In the genomic region with DNA sequence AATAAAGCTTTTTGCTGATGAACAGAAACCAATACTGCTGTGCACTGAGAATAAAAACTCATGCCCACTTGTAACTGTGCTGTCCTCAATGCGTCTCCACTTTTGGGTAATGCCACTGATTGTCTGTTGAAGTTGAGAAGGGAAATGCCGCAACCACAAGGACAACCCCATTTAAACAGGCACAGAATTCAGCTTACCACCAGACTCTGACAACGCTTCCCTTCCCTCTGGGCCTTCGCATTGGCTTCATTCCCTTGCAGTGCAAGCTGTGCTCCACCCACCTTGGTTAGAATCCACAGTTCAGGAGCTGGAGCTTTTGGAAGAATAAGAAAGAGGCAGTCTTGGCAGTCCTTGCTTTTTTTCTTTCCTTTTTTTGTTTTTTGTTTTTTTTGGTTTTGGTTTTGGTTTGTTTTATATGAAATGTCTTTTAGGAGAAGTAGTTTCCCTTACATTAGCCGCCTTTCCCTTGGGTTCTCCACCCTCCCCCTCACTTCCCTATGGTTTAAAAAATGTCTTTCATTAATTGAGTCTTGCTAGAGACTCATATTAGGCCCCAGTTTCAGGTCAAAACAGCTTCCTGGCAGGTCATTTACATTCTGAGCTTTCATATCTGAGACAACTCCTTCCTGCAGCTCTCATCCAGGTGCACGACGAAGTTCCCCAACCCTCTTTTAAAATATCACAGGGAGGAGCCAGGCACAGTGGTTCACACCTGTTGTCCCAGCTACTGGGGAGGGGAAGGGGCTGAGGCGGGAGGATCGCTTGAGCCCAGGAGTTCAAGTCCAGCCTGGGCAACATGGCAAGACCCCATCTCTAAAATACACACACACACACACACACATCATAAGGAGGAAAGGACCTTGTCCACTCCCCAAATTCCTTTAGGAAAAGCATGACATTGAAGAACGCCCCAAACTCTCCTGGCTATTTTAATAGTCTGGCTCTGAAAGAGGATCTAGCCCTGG, we compare ENCODE assay signal across 1 cellular context.
TF ChIP-seq lines count a peak whose summit lies in the region.

No MANE protein-coding gene starts in this region.

TF ChIP-seq in GM12878, 131 proteins besides CTCF, POLR2A, EP300 and RAD21:
- TF ChIP-seq IKZF2 (IDR thresholded peaks at IDR 0.05): peak in 1 of 2 experiments; percentile 27; a peak in 1 of 4 replicates
- TF ChIP-seq E2F4 (IDR thresholded peaks at IDR 0.05; ENCODE audit: low read depth, low read length): no peak
- TF ChIP-seq POLR2AphosphoS5 (IDR thresholded peaks at IDR 0.05; ENCODE audit: low read length): no peak
- TF ChIP-seq HCFC1 (IDR thresholded peaks at IDR 0.05; ENCODE audit: low read length): no peak
- TF ChIP-seq HDGF (IDR thresholded peaks at IDR 0.05): no peak
- TF ChIP-seq CHD2 (IDR thresholded peaks at IDR 0.05; ENCODE audit: borderline replicate concordance, low read depth, low read length): no peak
- TF ChIP-seq EED (IDR thresholded peaks at IDR 0.05; ENCODE audit: low read depth): peak; percentile 29; the same call in 1 of the 2 replicates
- TF ChIP-seq, protein P1, sequence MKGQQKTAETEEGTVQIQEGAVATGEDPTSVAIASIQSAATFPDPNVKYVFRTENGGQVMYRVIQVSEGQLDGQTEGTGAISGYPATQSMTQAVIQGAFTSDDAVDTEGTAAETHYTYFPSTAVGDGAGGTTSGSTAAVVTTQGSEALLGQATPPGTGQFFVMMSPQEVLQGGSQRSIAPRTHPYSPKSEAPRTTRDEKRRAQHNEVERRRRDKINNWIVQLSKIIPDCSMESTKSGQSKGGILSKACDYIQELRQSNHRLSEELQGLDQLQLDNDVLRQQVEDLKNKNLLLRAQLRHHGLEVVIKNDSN (IDR thresholded peaks at IDR 0.05; ENCODE audit: borderline replicate concordance, extremely low read length, insufficient read depth, low read depth, low read length): no peak
- TF ChIP-seq, protein P2, sequence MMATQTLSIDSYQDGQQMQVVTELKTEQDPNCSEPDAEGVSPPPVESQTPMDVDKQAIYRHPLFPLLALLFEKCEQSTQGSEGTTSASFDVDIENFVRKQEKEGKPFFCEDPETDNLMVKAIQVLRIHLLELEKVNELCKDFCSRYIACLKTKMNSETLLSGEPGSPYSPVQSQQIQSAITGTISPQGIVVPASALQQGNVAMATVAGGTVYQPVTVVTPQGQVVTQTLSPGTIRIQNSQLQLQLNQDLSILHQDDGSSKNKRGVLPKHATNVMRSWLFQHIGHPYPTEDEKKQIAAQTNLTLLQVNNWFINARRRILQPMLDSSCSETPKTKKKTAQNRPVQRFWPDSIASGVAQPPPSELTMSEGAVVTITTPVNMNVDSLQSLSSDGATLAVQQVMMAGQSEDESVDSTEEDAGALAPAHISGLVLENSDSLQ (IDR thresholded peaks at IDR 0.05): peak; percentile 16; the same call in 1 of the 2 replicates
- no peak for TF ChIP-seq BRCA1 (IDR thresholded peaks at IDR 0.05; ENCODE audit: low read depth, low read length)
- TF ChIP-seq SUZ12 (IDR thresholded peaks at IDR 0.05; ENCODE audit: unreplicated experiment): no peak
- peak; percentile 75 for TF ChIP-seq RUNX3 (IDR thresholded peaks at IDR 0.05; ENCODE audit: low read length)
- TF ChIP-seq ZBTB11 (CRISPR knock-in tag; IDR thresholded peaks at IDR 0.05): no peak
- TF ChIP-seq, protein P3, sequence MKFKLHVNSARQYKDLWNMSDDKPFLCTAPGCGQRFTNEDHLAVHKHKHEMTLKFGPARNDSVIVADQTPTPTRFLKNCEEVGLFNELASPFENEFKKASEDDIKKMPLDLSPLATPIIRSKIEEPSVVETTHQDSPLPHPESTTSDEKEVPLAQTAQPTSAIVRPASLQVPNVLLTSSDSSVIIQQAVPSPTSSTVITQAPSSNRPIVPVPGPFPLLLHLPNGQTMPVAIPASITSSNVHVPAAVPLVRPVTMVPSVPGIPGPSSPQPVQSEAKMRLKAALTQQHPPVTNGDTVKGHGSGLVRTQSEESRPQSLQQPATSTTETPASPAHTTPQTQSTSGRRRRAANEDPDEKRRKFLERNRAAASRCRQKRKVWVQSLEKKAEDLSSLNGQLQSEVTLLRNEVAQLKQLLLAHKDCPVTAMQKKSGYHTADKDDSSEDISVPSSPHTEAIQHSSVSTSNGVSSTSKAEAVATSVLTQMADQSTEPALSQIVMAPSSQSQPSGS (IDR thresholded peaks at IDR 0.05; ENCODE audit: low read length): no peak
- no peak for TF ChIP-seq ZNF217 (IDR thresholded peaks at IDR 0.05)
- TF ChIP-seq, protein P4, sequence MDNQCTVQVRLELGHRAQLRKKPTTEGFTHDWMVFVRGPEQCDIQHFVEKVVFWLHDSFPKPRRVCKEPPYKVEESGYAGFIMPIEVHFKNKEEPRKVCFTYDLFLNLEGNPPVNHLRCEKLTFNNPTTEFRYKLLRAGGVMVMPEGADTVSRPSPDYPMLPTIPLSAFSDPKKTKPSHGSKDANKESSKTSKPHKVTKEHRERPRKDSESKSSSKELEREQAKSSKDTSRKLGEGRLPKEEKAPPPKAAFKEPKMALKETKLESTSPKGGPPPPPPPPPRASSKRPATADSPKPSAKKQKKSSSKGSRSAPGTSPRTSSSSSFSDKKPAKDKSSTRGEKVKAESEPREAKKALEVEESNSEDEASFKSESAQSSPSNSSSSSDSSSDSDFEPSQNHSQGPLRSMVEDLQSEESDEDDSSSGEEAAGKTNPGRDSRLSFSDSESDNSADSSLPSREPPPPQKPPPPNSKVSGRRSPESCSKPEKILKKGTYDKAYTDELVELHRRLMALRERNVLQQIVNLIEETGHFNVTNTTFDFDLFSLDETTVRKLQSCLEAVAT (IDR thresholded peaks at IDR 0.05): no peak
- TF ChIP-seq IRF4 (IDR thresholded peaks at IDR 0.05; ENCODE audit: low read depth, low read length): no peak
- TF ChIP-seq BCLAF1 (IDR thresholded peaks at IDR 0.05): no peak
- TF ChIP-seq NR2C2 (IDR thresholded peaks at IDR 0.05; ENCODE audit: borderline replicate concordance, control insufficient read depth, insufficient read length, low read depth): no peak
- TF ChIP-seq ASH2L (IDR thresholded peaks at IDR 0.05; ENCODE audit: borderline replicate concordance, low read depth): no peak
- no peak for TF ChIP-seq TCF3 (IDR thresholded peaks at IDR 0.05; ENCODE audit: borderline replicate concordance, insufficient read depth, low read depth, low read length)
- no peak for TF ChIP-seq MEF2B (IDR thresholded peaks at IDR 0.05; ENCODE audit: partially characterized antibody, poor library complexity, severe bottlenecking)
- no peak for TF ChIP-seq PRDM15 (CRISPR knock-in tag; IDR thresholded peaks at IDR 0.05)
- TF ChIP-seq FOXM1 (IDR thresholded peaks at IDR 0.05; ENCODE audit: low read depth, low read length): no peak
- TF ChIP-seq BMI1 (IDR thresholded peaks at IDR 0.05; ENCODE audit: borderline replicate concordance): no peak
- TF ChIP-seq STAT1 (conservative IDR thresholded peaks at IDR 0.05): no peak
- no peak for TF ChIP-seq SIN3A (IDR thresholded peaks at IDR 0.05; ENCODE audit: low read depth, low read length)
- no peak for TF ChIP-seq EZH2 (IDR thresholded peaks at IDR 0.05; ENCODE audit: borderline replicate concordance, control insufficient read depth, low read depth, low read length)
- no peak for TF ChIP-seq RELA (IDR thresholded peaks at IDR 0.05; ENCODE audit: borderline replicate concordance, partially characterized antibody)
- TF ChIP-seq MTA2 (IDR thresholded peaks at IDR 0.05; ENCODE audit: low read depth): no peak
- no peak for TF ChIP-seq KAT2A (conservative IDR thresholded peaks at IDR 0.05; ENCODE audit: control insufficient read depth, low read depth, low read length)
- TF ChIP-seq RB1 (IDR thresholded peaks at IDR 0.05; ENCODE audit: borderline replicate concordance): no peak
- TF ChIP-seq NRF1 (conservative IDR thresholded peaks at IDR 0.05; ENCODE audit: low read depth, low read length): no peak
- TF ChIP-seq TCF7 (IDR thresholded peaks at IDR 0.05; ENCODE audit: borderline replicate concordance): no peak
